Comparison of ENCODE assay signal across 29 cellular contexts in the genomic region with DNA sequence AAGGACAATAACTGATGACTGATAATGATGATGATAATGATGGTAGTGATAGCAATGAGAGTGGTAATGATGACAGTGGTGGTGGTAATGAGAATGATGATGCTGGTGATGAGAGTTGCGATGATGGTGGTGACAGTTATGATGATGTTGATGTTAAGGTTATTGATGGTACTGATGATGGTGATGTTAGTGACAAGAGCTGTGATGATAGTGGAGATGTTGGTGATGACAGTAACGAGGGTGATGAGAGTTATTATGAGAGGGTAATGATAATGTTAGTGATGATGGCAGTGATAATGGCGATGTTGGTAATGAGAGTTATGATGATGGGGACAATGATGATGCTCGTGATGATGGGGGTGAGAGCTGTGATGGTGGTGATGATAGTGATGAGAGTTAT. TPM values are rescaled to one million over a fixed set of nuclear protein-coding genes. Genes with fewer than 3 reads are reported as not detected.
"Had no signal": no experiment of that assay in that cellular context is flagged by ENCODE, and none has a peak within 500 bp of the region (broad histone marks: within the 10 kb centered on the region; RNA-seq: fewer than 3 reads in every experiment).

No MANE protein-coding gene starts in this region.

- H3K9me3 ChIP-seq: colonic mucosa, esophagus squamous epithelium, gastrocnemius medialis, heart right ventricle, left lung, lower lobe of right lung, mucosa of descending colon had no signal

- ATAC-seq: effector memory CD8-positive, alpha-beta T cell; esophagus mucosa; gastrocnemius medialis; heart right ventricle; left lung; left ventricle myocardium superior; lower lobe of right lung; mucosa of descending colon had no signal

- DNase-seq: colonic mucosa; cortex of kidney; effector CD8-positive, alpha-beta T cell; effector memory CD8-positive, alpha-beta T cell; endodermal cell; esophagus squamous epithelium; foreskin fibroblast; foreskin melanocyte; gastrocnemius medialis; glutamatergic neuron; head of caudate nucleus; heart right ventricle; hippocampal formation; left cardiac atrium; left lung; left ventricle myocardium superior; lower lobe of right lung; mesenchymal stem cell; mucosa of descending colon; naive B cell had no signal

- H3K36me3 ChIP-seq: colonic mucosa, esophagus squamous epithelium, gastrocnemius medialis, heart right ventricle, left lung, lower lobe of right lung had no signal

- H3K4me3 ChIP-seq: colonic mucosa, esophagus squamous epithelium, gastrocnemius medialis, heart right ventricle, left lung, lower lobe of right lung, mucosa of descending colon had no signal

- H3K27ac ChIP-seq: colonic mucosa, epithelial cell of prostate, esophagus squamous epithelium, gastrocnemius medialis, heart right ventricle, left lung, lower lobe of right lung had no signal

- H3K4me1 ChIP-seq: colonic mucosa, esophagus squamous epithelium, gastrocnemius medialis, heart right ventricle, left lung, lower lobe of right lung had no signal

- FAIRE-seq: endometrium, islet of Langerhans, keratinocyte had no signal

- H3K27me3 ChIP-seq: colonic mucosa, gastrocnemius medialis had no signal

RNA-seq across cellular contexts. Expression of gene TMEM132E, which starts 13.2 kb away (rescaled TPM):
- total RNA-seq: dermis microvascular lymphatic vessel endothelial cell, esophagus mucosa, gastrocnemius medialis, glomerular endothelial cell, left ventricle myocardium superior, lung microvascular endothelial cell, myocyte had no signal
- polyA plus RNA-seq: keratinocyte had no signal
